26 cellular contexts compared by ENCODE assay signal in the genomic region with DNA sequence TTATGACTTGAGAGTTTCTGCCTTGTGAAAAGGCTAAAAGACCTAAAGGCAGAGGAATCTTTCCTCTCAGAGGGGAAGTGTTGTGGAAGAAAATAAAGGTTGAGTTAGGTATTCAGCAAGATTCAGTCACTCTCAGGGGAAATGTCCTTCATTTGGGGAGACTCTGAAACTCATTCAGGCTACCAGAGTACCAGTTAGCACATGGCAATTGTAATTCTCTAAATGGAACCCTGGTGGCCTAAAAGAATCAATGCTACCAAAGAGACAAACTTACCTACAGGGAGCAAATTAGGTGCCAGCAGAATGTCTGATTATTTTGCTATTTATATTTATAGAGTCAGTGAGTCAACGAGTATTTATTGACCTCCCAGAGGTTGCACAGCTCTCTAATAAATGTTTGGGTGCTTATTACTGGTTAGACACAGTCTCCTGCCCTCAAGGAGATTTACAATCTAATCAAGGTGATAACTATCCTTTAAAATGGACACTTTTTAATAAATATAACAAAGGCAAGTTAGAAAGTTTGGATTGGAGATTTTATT.
"Had no signal": no experiment of that assay in that cellular context is flagged by ENCODE, and none has a peak within 500 bp of the region (broad histone marks: within the 10 kb centered on the region; RNA-seq: fewer than 3 reads in every experiment).

No MANE protein-coding gene starts in this region.

- ATAC-seq: activated CD8-positive, alpha-beta T cell treated with anti-CD3 and anti-CD28 coated beads, Interleukin-2, amount 10 ng/mL, durations not matched to agents 7 days and 5 days; body of pancreas; esophagus mucosa; left lobe of liver; natural killer cell treated with Interleukin-12 subunit alpha and Interleukin-12 subunit beta and Interleukin-15 and Interleukin-18, amount 100 ng/mL, for 72 hours; sciatic nerve; stimulated activated effector memory CD8-positive, alpha-beta T cell treated with anti-CD3 and anti-CD28 coated beads, Interleukin-12 subunit alpha, Interleukin-12 subunit beta, amount 100 ng/mL, for 72 hours; stimulated activated naive CD8-positive, alpha-beta T cell treated with anti-CD3 and anti-CD28 coated beads, Interleukin-15, amount 100 ng/mL, for 72 hours had no signal

- H3K27me3 ChIP-seq: body of pancreas, hepatocyte had no signal

- H3K9me3 ChIP-seq: body of pancreas, tibial nerve had no signal

- H3K4me1 Mint-ChIP-seq: activated naive CD4-positive, alpha-beta T cell treated with anti-CD3 and anti-CD28 coated beads, Interleukin-2, amount 50 U/mL, for 24 hours; immature natural killer cell; stimulated activated effector memory CD8-positive, alpha-beta T cell treated with anti-CD3 and anti-CD28 coated beads, Interleukin-12 subunit alpha, Interleukin-12 subunit beta, amount 100 ng/mL, for 72 hours; stimulated activated naive CD8-positive, alpha-beta T cell treated with anti-CD3 and anti-CD28 coated beads, Interleukin-15, amount 100 ng/mL, for 72 hours had no signal

- H3K27me3 Mint-ChIP-seq: dendritic cell treated with granulocyte-macrophage colony-stimulating factor and Interleukin-4, amounts not matched to agents 40 ng/mL and 50 ng/mL, for 4 days had no signal

- FAIRE-seq: frontal cortex, small intestine, TTC549 had no signal

- H3K36me3 Mint-ChIP-seq: activated naive CD4-positive, alpha-beta T cell treated with anti-CD3 and anti-CD28 coated beads, Interleukin-2, amount 50 U/mL, for 24 hours; immature natural killer cell; natural killer cell treated with Interleukin-12 subunit alpha and Interleukin-12 subunit beta and Interleukin-15 and Interleukin-18, amount 100 ng/mL, for 72 hours; stimulated activated effector memory CD8-positive, alpha-beta T cell treated with anti-CD3 and anti-CD28 coated beads, Interleukin-12 subunit alpha, Interleukin-12 subunit beta, amount 100 ng/mL, for 72 hours had no signal

- H3K36me3 ChIP-seq: tibial nerve, WERI-Rb-1 had no signal

- H3K4me2 ChIP-seq: hepatocyte had no signal

- H3K4me3 Mint-ChIP-seq: activated CD8-positive, alpha-beta T cell treated with anti-CD3 and anti-CD28 coated beads, Interleukin-2, amount 10 ng/mL, durations not matched to agents 7 days and 5 days; activated naive CD4-positive, alpha-beta T cell treated with anti-CD3 and anti-CD28 coated beads, Interleukin-2, amount 50 U/mL, for 24 hours; dendritic cell treated with granulocyte-macrophage colony-stimulating factor and Interleukin-4, amounts not matched to agents 40 ng/mL and 50 ng/mL, for 4 days; immature natural killer cell; natural killer cell treated with Interleukin-12 subunit alpha and Interleukin-12 subunit beta and Interleukin-15 and Interleukin-18, amount 100 ng/mL, for 72 hours; stimulated activated effector memory CD8-positive, alpha-beta T cell treated with anti-CD3 and anti-CD28 coated beads, Interleukin-12 subunit alpha, Interleukin-12 subunit beta, amount 100 ng/mL, for 72 hours; stimulated activated naive CD8-positive, alpha-beta T cell treated with anti-CD3 and anti-CD28 coated beads, Interleukin-15, amount 100 ng/mL, for 72 hours had no signal

- H3K9me3 Mint-ChIP-seq: activated naive CD4-positive, alpha-beta T cell treated with anti-CD3 and anti-CD28 coated beads, Interleukin-2, amount 50 U/mL, for 24 hours; natural killer cell treated with Interleukin-12 subunit alpha and Interleukin-12 subunit beta and Interleukin-15 and Interleukin-18, amount 100 ng/mL, for 72 hours; stimulated activated effector memory CD8-positive, alpha-beta T cell treated with anti-CD3 and anti-CD28 coated beads, Interleukin-12 subunit alpha, Interleukin-12 subunit beta, amount 100 ng/mL, for 72 hours; stimulated activated naive CD8-positive, alpha-beta T cell treated with anti-CD3 and anti-CD28 coated beads, Interleukin-15, amount 100 ng/mL, for 72 hours had no signal

- DNase-seq: activated CD4-positive, alpha-beta T cell treated with anti-CD3 and anti-CD28 coated beads for 1 hour; activated CD4-positive, alpha-beta T cell treated with anti-CD3 and anti-CD28 coated beads, Interleukin-2, amount 50 U/mL, for 1 hour; activated CD8-positive, alpha-beta T cell treated with anti-CD3 and anti-CD28 coated beads, Interleukin-2, amount 10 ng/mL, durations not matched to agents 7 days and 5 days; activated gamma-delta T cell treated with Interleukin-2 at 50 U/mL for 16 hours; activated T-cell treated with anti-CD3 and anti-CD28 coated beads, Interleukin-2, amount 50 U/mL, for 1 hour; body of pancreas; effector memory CD4-positive, alpha-beta T cell; glutamatergic neuron; immature natural killer cell; stimulated activated CD4-positive, alpha-beta T cell treated with anti-CD3 and anti-CD28 coated beads, Interleukin-2, amount 100 ng/mL, for 24 hours; stimulated activated naive CD8-positive, alpha-beta T cell treated with anti-CD3 and anti-CD28 coated beads, Interleukin-15, amount 100 ng/mL, for 72 hours; T-helper 1 cell; WERI-Rb-1 had no signal

- H3K27ac Mint-ChIP-seq: activated CD8-positive, alpha-beta T cell treated with anti-CD3 and anti-CD28 coated beads, Interleukin-2, amount 10 ng/mL, durations not matched to agents 7 days and 5 days; activated naive CD4-positive, alpha-beta T cell treated with anti-CD3 and anti-CD28 coated beads, Interleukin-2, amount 50 U/mL, for 24 hours; dendritic cell treated with granulocyte-macrophage colony-stimulating factor and Interleukin-4, amounts not matched to agents 40 ng/mL and 50 ng/mL, for 4 days; immature natural killer cell; natural killer cell treated with Interleukin-12 subunit alpha and Interleukin-12 subunit beta and Interleukin-15 and Interleukin-18, amount 100 ng/mL, for 72 hours; stimulated activated effector memory CD8-positive, alpha-beta T cell treated with anti-CD3 and anti-CD28 coated beads, Interleukin-12 subunit alpha, Interleukin-12 subunit beta, amount 100 ng/mL, for 72 hours; stimulated activated naive CD8-positive, alpha-beta T cell treated with anti-CD3 and anti-CD28 coated beads, Interleukin-15, amount 100 ng/mL, for 72 hours had no signal

- H3K27ac ChIP-seq: body of pancreas, hepatocyte, tibial nerve, WERI-Rb-1 had no signal

- H2AFZ ChIP-seq: hepatocyte had no signal

- H3K4me3 ChIP-seq: body of pancreas, hepatocyte, lung, tibial nerve had no signal

- H3K79me2 ChIP-seq: hepatocyte had no signal

- H3K4me1 ChIP-seq: body of pancreas, tibial nerve had no signal
